ENCODE assay signal across 9 cellular contexts in the genomic region with DNA sequence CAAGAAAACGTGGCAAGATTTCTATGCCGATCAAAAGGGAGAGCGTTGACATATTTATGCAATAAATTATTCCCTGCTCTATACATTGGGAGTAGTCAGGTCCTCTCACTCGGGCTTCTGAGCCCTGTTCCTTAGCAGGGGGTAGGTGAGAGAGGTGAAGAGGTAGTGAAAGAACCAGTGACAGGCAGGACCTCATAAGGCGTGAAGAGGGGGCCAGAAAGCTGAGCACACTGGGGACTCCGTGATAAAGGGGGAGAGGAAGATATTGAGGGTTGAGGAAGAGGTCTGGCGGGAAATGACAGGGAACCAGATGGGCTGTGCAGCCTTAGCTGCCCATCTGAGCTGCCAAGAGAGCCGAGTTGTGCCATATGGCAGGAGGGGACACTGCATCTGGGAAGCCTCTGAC. TPM values are rescaled to one million over a fixed set of nuclear protein-coding genes. Genes with fewer than 3 reads are reported as not detected.
DNase-seq lines count a peak whose midpoint lies in the region; ATAC-seq and TF ChIP-seq lines count a peak whose summit lies in the region.
"Had no signal": no experiment of that assay in that cellular context is flagged by ENCODE, and none has a peak within 500 bp of the region (broad histone marks: within the 10 kb centered on the region; RNA-seq: fewer than 3 reads in every experiment).

No MANE protein-coding gene starts in this region.

- H3K36me3 ChIP-seq in GM06990 (ENCODE audit: control insufficient read depth, insufficient read depth, low read length) = no peaks in the 10 kb centered on the region
- H3K36me3 ChIP-seq in ectodermal cell (ENCODE audit: control insufficient read depth, insufficient read depth, low read length) = no peaks in the 10 kb centered on the region

- H3K36me3 Mint-ChIP-seq in progenitor cell of endocrine pancreas (ENCODE audit: insufficient read depth) = no peaks in the 10 kb centered on the region

- H3K4me3 ChIP-seq in GM06990 (replicated peaks; ENCODE audit: low read depth, low read length) (peak overlapping the region; percentile 52), ectodermal cell (ENCODE audit: insufficient read depth, low read depth, low read length) (peak overlapping the region; percentile 28)

- ATAC-seq in GM21717 (IDR thresholded peaks at IDR 0.05; ENCODE audit: unreplicated experiment) = peak; percentile 23

- peaks cover 77% of the 10 kb centered on the region for H3K27me3 Mint-ChIP-seq in progenitor cell of endocrine pancreas

- H3K4me1 ChIP-seq in ectodermal cell (ENCODE audit: control insufficient read depth, insufficient read depth, low read length) = peaks cover 6% of the 10 kb centered on the region

- H3K27ac Mint-ChIP-seq in progenitor cell of endocrine pancreas = no peak overlapping the region

- peaks cover 3% of the 10 kb centered on the region for H3K27me3 ChIP-seq in GM06990 (replicated peaks; ENCODE audit: control insufficient read depth, insufficient read depth, low read length)
- H3K27me3 ChIP-seq in ectodermal cell (ENCODE audit: control insufficient read depth, insufficient read depth, low read length, poor library complexity, severe bottlenecking) = peaks cover 70% of the 10 kb centered on the region

- peaks cover 12% of the 10 kb centered on the region for H3K4me1 Mint-ChIP-seq in progenitor cell of endocrine pancreas (ENCODE audit: low read depth)

- DNase-seq in GM06990 (ENCODE audit: extremely low read depth, insufficient read length) (no peak), NCI-H524 (lab: John Stamatoyannopoulos, UW) (peak; percentile 84 to 93), progenitor cell of endocrine pancreas (ENCODE audit: low spot score, unreplicated experiment) (no peak), GOT3 (lab: John Stamatoyannopoulos, UW) (no peak), DMS79 (lab: John Stamatoyannopoulos, UW) (no peak)
- no peak for DNase-seq in stimulated activated CD4-positive, alpha-beta T cell treated with anti-CD3 and anti-CD28 coated beads, Interleukin-12 subunit alpha, Interleukin-12 subunit beta, amount 100 ng/mL, for 4 hours

- H3K9me3 ChIP-seq in ectodermal cell (ENCODE audit: control insufficient read depth, low read length) = no peaks in the 10 kb centered on the region

- 4 to 5% methylated on average over 6 to 8 of the region's 8 CpGs for WGBS in ectodermal cell, 2 experiments

- no peak overlapping the region for H3K27ac ChIP-seq in ectodermal cell (ENCODE audit: insufficient read depth, low read depth, low read length, poor library complexity, severe bottlenecking)

- H3K9me3 Mint-ChIP-seq in progenitor cell of endocrine pancreas (ENCODE audit: low read depth) = no peaks in the 10 kb centered on the region

- TF ChIP-seq CTCF in GM06990 (IDR thresholded peaks at IDR 0.05; ENCODE audit: insufficient read depth, low read length, poor library complexity, severe bottlenecking) = no peak
- no peak for TF ChIP-seq CTCF in progenitor cell of endocrine pancreas (IDR thresholded peaks at IDR 0.05; ENCODE audit: unreplicated experiment)

- H3K4me3 Mint-ChIP-seq in progenitor cell of endocrine pancreas (ENCODE audit: low read depth) = peak overlapping the region; percentile 70

RNA-seq across cellular contexts. Expression of a gene that starts 0.7 kb away (rescaled TPM):
- 0.15 TPM for polyA plus RNA-seq in ectodermal cell (2013, experiment 1 of 4)
- not detected for polyA plus RNA-seq in ectodermal cell (2013, experiment 2 of 4)
- polyA plus RNA-seq in ectodermal cell (2013, experiment 3 of 4) = 0.11 TPM
- polyA plus RNA-seq in ectodermal cell (2013, experiment 4 of 4) = 0.08 TPM
- not detected in 2 replicates for total RNA-seq in progenitor cell of endocrine pancreas

RNA-seq across cellular contexts. Expression of a gene that starts 13.7 kb away (rescaled TPM):
- polyA plus RNA-seq in ectodermal cell (2013, experiment 1 of 4) = 77.3 TPM
- polyA plus RNA-seq in ectodermal cell (2013, experiment 2 of 4) = 78.3 TPM
- 65.8 TPM for polyA plus RNA-seq in ectodermal cell (2013, experiment 3 of 4)
- polyA plus RNA-seq in ectodermal cell (2013, experiment 4 of 4) = 69.0 TPM
- 38.8 and 40.0 TPM in 2 replicates for total RNA-seq in progenitor cell of endocrine pancreas
- total RNA-seq: T-helper 2 cell treated with Interferon-gamma antibody and Interleukin-4, amounts not matched to agents 100 ng/mL and 5 ng/mL, for 36 hours had no signal

RNA-seq across cellular contexts. Expression of a gene that starts 53.4 kb away (rescaled TPM):
- not detected for polyA plus RNA-seq in ectodermal cell (2013, experiment 1 of 4)
- 0.09 TPM for polyA plus RNA-seq in ectodermal cell (2013, experiment 2 of 4)
- not detected for polyA plus RNA-seq in ectodermal cell (2013, experiment 3 of 4)
- not detected for polyA plus RNA-seq in ectodermal cell (2013, experiment 4 of 4)
- total RNA-seq in progenitor cell of endocrine pancreas = not detected in 2 replicates
- total RNA-seq: T-helper 2 cell treated with Interferon-gamma antibody and Interleukin-4, amounts not matched to agents 100 ng/mL and 5 ng/mL, for 36 hours had no signal

RNA-seq across cellular contexts. Expression of a gene that starts 59.7 kb away (rescaled TPM):
- not detected for polyA plus RNA-seq in ectodermal cell (2013, experiment 1 of 4)
- 0.39 TPM for polyA plus RNA-seq in ectodermal cell (2013, experiment 2 of 4)
- 0.27 TPM for polyA plus RNA-seq in ectodermal cell (2013, experiment 3 of 4)
- polyA plus RNA-seq in ectodermal cell (2013, experiment 4 of 4) = 0.41 TPM
- 0.19 TPM in 1 of 2 replicates, not detected in the other for total RNA-seq in progenitor cell of endocrine pancreas
- total RNA-seq: T-helper 2 cell treated with Interferon-gamma antibody and Interleukin-4, amounts not matched to agents 100 ng/mL and 5 ng/mL, for 36 hours had no signal

Comparison
In these comparisons a context has a peak if more than half of its experiments do, and no peak if none do; other contexts are left out.
1. DNase-seq: peak in NCI-H524 (2 of 2); none in GM06990 (single experiment), progenitor cell of endocrine pancreas (single experiment), GOT3 (single experiment), DMS79 (single experiment) and stimulated activated CD4-positive, alpha-beta T cell treated with anti-CD3 and anti-CD28 coated beads, Interleukin-12 subunit alpha, Interleukin-12 subunit beta, amount 100 ng/mL, for 4 hours (single experiment).